In genomic region chr2:3408781-3409180, GRCh38 we compare ENCODE assay signal across 1 cellular context.
A peak's percentile ranks its signal among the peaks of the same experiment; 100 is the strongest.
TF ChIP-seq lines count a peak whose summit lies in the region.

No MANE protein-coding gene starts in this region.

TF ChIP-seq in HepG2, 621 proteins besides CTCF, POLR2A, EP300 and RAD21:
- TF ChIP-seq AGO2 (optimal IDR thresholded peaks at IDR 0.05; ENCODE audit: low read depth, low read length) (peak; percentile 48), SKI (IDR thresholded peaks at IDR 0.05; ENCODE audit: partially characterized antibody) (no peak)
TF ChIP-seq in HepG2: peak in this region for 1.
